Comparison of ENCODE assay signal across 23 cellular contexts in genomic region chr10:11570751-11571150, GRCh38. TPM values are rescaled to one million over a fixed set of nuclear protein-coding genes. Genes with fewer than 3 reads are reported as not detected.
DNase-seq lines count a peak whose midpoint lies in the region; ATAC-seq, FAIRE-seq and TF ChIP-seq lines count a peak whose summit lies in the region.
"Had no signal": no experiment of that assay in that cellular context is flagged by ENCODE, and none has a peak within 500 bp of the region (broad histone marks: within the 10 kb centered on the region; RNA-seq: fewer than 3 reads in every experiment).

No MANE protein-coding gene starts in this region.

- peak overlapping the region; percentile 24 for H3K27ac Mint-ChIP-seq in activated B cell treated with CpG ODN at 0.5 μM for 24 hours
- H3K27ac Mint-ChIP-seq in stimulated activated memory B cell treated with anti-CD40 and anti-IgM and Interleukin-4, amounts not matched to agents 10 μg/mL and 1 μg/mL and 100 μg/mL, for 72 hours = peak overlapping the region; percentile 67
- H3K27ac Mint-ChIP-seq: CD4-positive, alpha-beta memory T cell; H9 had no signal

- H3K4me1 Mint-ChIP-seq in activated B cell treated with CpG ODN at 0.5 μM for 24 hours = peaks cover 88% of the 10 kb centered on the region
- peaks cover 75% of the 10 kb centered on the region for H3K4me1 Mint-ChIP-seq in stimulated activated memory B cell treated with anti-CD40 and anti-IgM and Interleukin-4, amounts not matched to agents 10 μg/mL and 1 μg/mL and 100 μg/mL, for 72 hours

- peak; percentile 74 for FAIRE-seq in GM12891 (lab: Jason Lieb, UNC)
- no peak for FAIRE-seq in D721Med (lab: Jason Lieb, UNC)
- FAIRE-seq: A204.1, GM12878, GM18507, H1, K562 had no signal

- CTCF ChIA-PET in HEK293 (lab: Yijun Ruan, JAX) = no interaction called here
- CTCF ChIA-PET in activated B cell treated with CpG ODN at 0.5 μM for 24 hours (lab: Charles Lee) = no interaction called here

- H3K9me3 Mint-ChIP-seq in activated B cell treated with CpG ODN at 0.5 μM for 24 hours = peaks cover 3% of the 10 kb centered on the region
- H3K9me3 Mint-ChIP-seq in stimulated activated memory B cell treated with anti-CD40 and anti-IgM and Interleukin-4, amounts not matched to agents 10 μg/mL and 1 μg/mL and 100 μg/mL, for 72 hours = no peaks in the 10 kb centered on the region
- H3K9me3 Mint-ChIP-seq: CD14-positive monocyte, H9 had no signal

- H3K4me3 Mint-ChIP-seq in activated B cell treated with CpG ODN at 0.5 μM for 24 hours = no peak overlapping the region
- H3K4me3 Mint-ChIP-seq in stimulated activated memory B cell treated with anti-CD40 and anti-IgM and Interleukin-4, amounts not matched to agents 10 μg/mL and 1 μg/mL and 100 μg/mL, for 72 hours = no peak overlapping the region
- H3K4me3 Mint-ChIP-seq: CD14-positive monocyte; CD4-positive, alpha-beta memory T cell; H9 had no signal

- TF ChIP-seq CTCF in HEK293 (tag by site-specific recombination; IDR thresholded peaks at IDR 0.05) (no peak), activated B cell treated with CpG ODN at 0.5 μM for 24 hours (IDR thresholded peaks at IDR 0.05) (no peak), D721Med (IDR thresholded peaks at IDR 0.05; ENCODE audit: insufficient read depth, missing control alignments) (no peak), left lung (IDR thresholded peaks at IDR 0.05) (no peak)

- no peak overlapping the region for H3K4me3 ChIP-seq in HEK293 (ENCODE audit: low read depth, low read length)
- H3K4me3 ChIP-seq in left lung = no peak overlapping the region
- H3K4me3 ChIP-seq: BLaER1, GM12878, K562 had no signal

- DNase-seq in GM12891 (ENCODE audit: insufficient read length, low spot score) = no peak
- no peak for DNase-seq in activated B cell treated with CpG ODN at 0.5 μM for 24 hours
- DNase-seq in left colon = no peak
- DNase-seq in D721Med (ENCODE audit: insufficient read length, low spot score) = no peak
- no peak for DNase-seq in NCI-H2029 (lab: John Stamatoyannopoulos, UW)
- DNase-seq in left lung = no peak
- DNase-seq: AML-193; CD4-positive, alpha-beta memory T cell; DMS53; DND-41; EL; H9; IMR-90 had no signal

- H3K27ac ChIP-seq in HEK293 (ENCODE audit: extremely low read depth, low read depth, low read length) = no peak overlapping the region
- no peak overlapping the region for H3K27ac ChIP-seq in left lung
- H3K27ac ChIP-seq: BLaER1, HL-60 had no signal

- H3K36me3 ChIP-seq in HEK293 (ENCODE audit: control insufficient read depth in 2 of 2, insufficient read depth in 1 of 2, low read length in 2 of 2) (no peaks in the 10 kb centered on the region), left lung (no peaks in the 10 kb centered on the region)

- ATAC-seq in activated B cell treated with CpG ODN at 0.5 μM for 24 hours (ENCODE audit: low read depth) = no peak
- no peak for ATAC-seq in stimulated activated memory B cell treated with anti-CD40 and anti-IgM and Interleukin-4, amounts not matched to agents 10 μg/mL and 1 μg/mL and 100 μg/mL, for 72 hours
- no peak for ATAC-seq in left colon
- no peak for ATAC-seq in left lung
- ATAC-seq: GM12878, K562 had no signal

- intact Hi-C loops in activated B cell treated with CpG ODN at 0.5 μM for 24 hours (cut with micrococcal nuclease) = no loop called here
- intact Hi-C loops in left colon (cut with DNase I, micrococcal nuclease) = no loop called here
- intact Hi-C loops in left lung (cut with DNase I) = no loop called here

- no peaks in the 10 kb centered on the region for H3K27me3 ChIP-seq in left lung
- H3K27me3 ChIP-seq: BLaER1 had no signal

- no peak for TF ChIP-seq POLR2A in GM12891 (IDR thresholded peaks at IDR 0.05; ENCODE audit: low read depth, low read length)

- POLR2A ChIA-PET in HEK293 (lab: Yijun Ruan, JAX) (interaction anchor here (0.7 kb wide), 1 partner anchor 23 kb away, joined by 3 read pairs; no protein-coding TSS in a partner anchor), activated B cell treated with CpG ODN at 0.5 μM for 24 hours (lab: Charles Lee) (interaction anchor here (0.6 to 0.7 kb wide), 5 partner anchors 13 to 892 kb away, joined by 3 to 4 read pairs (median 3); no protein-coding TSS in a partner anchor)

- H3K9me3 ChIP-seq in HEK293 (ENCODE audit: control insufficient read depth, insufficient read depth, low read depth, low read length) = no peaks in the 10 kb centered on the region
- H3K9me3 ChIP-seq in left lung = no peaks in the 10 kb centered on the region

- H3K36me3 Mint-ChIP-seq in activated B cell treated with CpG ODN at 0.5 μM for 24 hours (ENCODE audit: low read depth) = peaks cover 14% of the 10 kb centered on the region
- peaks cover 17% of the 10 kb centered on the region for H3K36me3 Mint-ChIP-seq in stimulated activated memory B cell treated with anti-CD40 and anti-IgM and Interleukin-4, amounts not matched to agents 10 μg/mL and 1 μg/mL and 100 μg/mL, for 72 hours
- H3K36me3 Mint-ChIP-seq: CD14-positive monocyte; CD4-positive, alpha-beta memory T cell had no signal

- H3K27me3 Mint-ChIP-seq in activated B cell treated with CpG ODN at 0.5 μM for 24 hours = no peaks in the 10 kb centered on the region
- H3K27me3 Mint-ChIP-seq in stimulated activated memory B cell treated with anti-CD40 and anti-IgM and Interleukin-4, amounts not matched to agents 10 μg/mL and 1 μg/mL and 100 μg/mL, for 72 hours = no peaks in the 10 kb centered on the region
- H3K27me3 Mint-ChIP-seq: CD4-positive, alpha-beta memory T cell had no signal

- H3K4me1 ChIP-seq in HEK293 (ENCODE audit: control insufficient read depth, insufficient read depth, low read length) (no peaks in the 10 kb centered on the region), left lung (peaks cover 0 to 16% of the 10 kb centered on the region in 2 donors)

TF ChIP-seq in GM12891, 5 proteins besides CTCF, POLR2A, EP300 and RAD21:
- TF ChIP-seq TAF1 (IDR thresholded peaks at IDR 0.05; ENCODE audit: low read depth, low read length) = no peak
- TF ChIP-seq PAX5 (IDR thresholded peaks at IDR 0.05; ENCODE audit: insufficient read depth, low read length, severe bottlenecking) = no peak
- no peak for TF ChIP-seq POU2F2 (IDR thresholded peaks at IDR 0.05; ENCODE audit: low read depth, low read length)
- TF ChIP-seq POLR2AphosphoS5 (IDR thresholded peaks at IDR 0.05; ENCODE audit: low read depth, low read length) = no peak
- TF ChIP-seq SPI1 (IDR thresholded peaks at IDR 0.05; ENCODE audit: low read depth, low read length) = no peak

TF ChIP-seq in HEK293, 187 proteins besides CTCF, POLR2A, EP300 and RAD21:
- peak; percentile 64 for TF ChIP-seq PRDM1 (tag by site-specific recombination; IDR thresholded peaks at IDR 0.05)
- TF ChIP-seq ZNF426 (tag by site-specific recombination; IDR thresholded peaks at IDR 0.05) = no peak
- TF ChIP-seq PBX3 (CRISPR knock-in tag; IDR thresholded peaks at IDR 0.05) = no peak
TF ChIP-seq in HEK293: peak in this region for 1.

RNA-seq across cellular contexts. Expression of gene USP6NL, which starts 40.7 kb away (rescaled TPM):
- 15.1 TPM for polyA plus RNA-seq in GM12891 (2012; ENCODE audit: low read depth, missing spikeins)
- total RNA-seq in activated B cell treated with CpG ODN at 0.5 μM for 24 hours (59.9 and 64.5 TPM in 2 replicates), left colon (10 to 100 TPM; 18.3 to 20.1 TPM), left lung (10 to 100 TPM; 16.0 to 18.5 TPM)
